ENCODE assay signal across 29 cellular contexts in the genomic region with DNA sequence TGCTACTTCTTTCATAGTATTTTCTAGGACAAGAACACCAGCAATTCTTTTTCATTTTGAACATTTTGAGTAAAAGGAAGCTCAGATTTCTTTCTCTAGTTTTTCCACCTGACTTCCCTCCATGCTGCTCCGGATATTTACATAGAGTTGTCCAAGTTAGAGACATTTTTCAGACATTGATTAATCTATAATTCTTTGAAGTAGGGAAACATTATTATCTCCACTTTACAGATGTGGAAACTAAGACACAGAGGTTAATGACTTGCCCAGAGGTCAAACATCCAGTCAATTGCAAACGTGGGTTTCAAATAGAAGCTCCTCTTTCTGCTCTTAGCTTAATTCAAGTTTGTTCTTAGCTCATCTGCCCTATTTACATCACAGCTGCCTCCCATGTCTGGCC.
"Had no signal": no experiment of that assay in that cellular context is flagged by ENCODE, and none has a peak within 500 bp of the region (broad histone marks: within the 10 kb centered on the region; RNA-seq: fewer than 3 reads in every experiment).

No MANE protein-coding gene starts in this region.

- H3K27me3 Mint-ChIP-seq: activated CD8-positive, alpha-beta memory T cell treated with anti-CD3 and anti-CD28 coated beads, Interleukin-2, amount 10 ng/mL, durations not matched to agents 7 days and 5 days had no signal

- H3K4me3 ChIP-seq: adrenal gland, body of pancreas, heart left ventricle had no signal

- H3K27me3 ChIP-seq: adrenal gland, body of pancreas had no signal

- H3K27ac Mint-ChIP-seq: activated CD4-positive, alpha-beta memory T cell treated with anti-CD3 and anti-CD28 coated beads for 36 hours; activated CD8-positive, alpha-beta memory T cell treated with anti-CD3 and anti-CD28 coated beads, Interleukin-2, amount 10 ng/mL, durations not matched to agents 7 days and 5 days; activated CD8-positive, alpha-beta T cell treated with anti-CD3 and anti-CD28 coated beads, Interleukin-2, amount 10 ng/mL, durations not matched to agents 7 days and 5 days; activated naive CD4-positive, alpha-beta T cell treated with anti-CD3 and anti-CD28 coated beads for 36 hours; activated naive CD4-positive, alpha-beta T cell treated with anti-CD3 and anti-CD28 coated beads, Interleukin-2, amount 50 U/mL, for 24 hours; activated naive CD8-positive, alpha-beta T cell treated with anti-CD3 and anti-CD28 coated beads for 36 hours; activated naive CD8-positive, alpha-beta T cell treated with anti-CD3 and anti-CD28 coated beads, Interleukin-2, amount 50 U/mL, for 24 hours; activated T-helper 1 cell treated with anti-CD3 and anti-CD28 coated beads, Interleukin-12 subunit alpha, Interleukin-12 subunit beta, Interleukin-2, Interleukin-4 antibody, amounts not matched to agents 30 ng/mL and 10 ng/mL and 1 ng/mL, durations not matched to agents 14 hours and 24 hours and 36 hours; activated T-helper 2 cell treated with anti-CD3 and anti-CD28 coated beads, Interferon-gamma antibody, Interleukin-2, Interleukin-4, amounts not matched to agents 10 μg/mL and 5 μg/mL and 100 μg/mL, durations not matched to agents 14 hours and 24 hours and 36 hours; effector memory CD8-positive, alpha-beta T cell; WTC11 had no signal

- H3K4me3 Mint-ChIP-seq: activated CD4-positive, alpha-beta memory T cell treated with anti-CD3 and anti-CD28 coated beads for 36 hours; activated CD8-positive, alpha-beta memory T cell treated with anti-CD3 and anti-CD28 coated beads, Interleukin-2, amount 10 ng/mL, durations not matched to agents 7 days and 5 days; activated CD8-positive, alpha-beta T cell treated with anti-CD3 and anti-CD28 coated beads, Interleukin-2, amount 10 ng/mL, durations not matched to agents 7 days and 5 days; activated naive CD4-positive, alpha-beta T cell treated with anti-CD3 and anti-CD28 coated beads for 36 hours; activated naive CD4-positive, alpha-beta T cell treated with anti-CD3 and anti-CD28 coated beads, Interleukin-2, amount 50 U/mL, for 24 hours; activated naive CD8-positive, alpha-beta T cell treated with anti-CD3 and anti-CD28 coated beads for 36 hours; activated naive CD8-positive, alpha-beta T cell treated with anti-CD3 and anti-CD28 coated beads, Interleukin-2, amount 50 U/mL, for 24 hours; activated T-helper 1 cell treated with anti-CD3 and anti-CD28 coated beads, Interleukin-12 subunit alpha, Interleukin-12 subunit beta, Interleukin-2, Interleukin-4 antibody, amounts not matched to agents 30 ng/mL and 10 ng/mL and 1 ng/mL, durations not matched to agents 14 hours and 24 hours and 36 hours; effector memory CD8-positive, alpha-beta T cell; WTC11 had no signal

- H3K27ac ChIP-seq: adrenal gland, body of pancreas, heart left ventricle, VCaP had no signal

- DNase-seq: activated CD4-positive, alpha-beta memory T cell treated with anti-CD3 and anti-CD28 coated beads for 36 hours; activated CD4-positive, alpha-beta T cell treated with anti-CD3 and anti-CD28 coated beads for 48 hours; activated CD8-positive, alpha-beta memory T cell treated with anti-CD3 and anti-CD28 coated beads, Interleukin-2, amount 10 ng/mL, durations not matched to agents 7 days and 5 days; activated CD8-positive, alpha-beta memory T cell treated with anti-CD3 and anti-CD28 coated beads, Interleukin-2, amount 50 U/mL, for 4 hours; activated CD8-positive, alpha-beta T cell treated with anti-CD3 and anti-CD28 coated beads, Interleukin-2, amount 10 ng/mL, durations not matched to agents 7 days and 5 days; activated effector memory CD4-positive, alpha-beta T cell treated with anti-CD3 and anti-CD28 coated beads, Interleukin-2, amount 50 U/mL, for 16 hours; activated naive CD4-positive, alpha-beta T cell treated with anti-CD3 and anti-CD28 coated beads for 36 hours; activated naive CD8-positive, alpha-beta T cell treated with anti-CD3 and anti-CD28 coated beads for 36 hours; activated naive CD8-positive, alpha-beta T cell treated with anti-CD3 and anti-CD28 coated beads, Interleukin-2, amount 50 U/mL, for 24 hours; activated T-cell treated with anti-CD3 and anti-CD28 coated beads, Interleukin-2, amount 50 U/mL, for 1 hour; activated T-cell treated with anti-CD3 and anti-CD28 coated beads, Interleukin-2, amount 50 U/mL, for 48 hours; adrenal gland; amygdala; aorta; body of pancreas; caudate nucleus; cortex of kidney; dermis blood vessel endothelial cell; effector CD4-positive, alpha-beta T cell; effector memory CD8-positive, alpha-beta T cell; foreskin fibroblast; heart left ventricle; T-helper 2 cell had no signal

- H3K9me3 Mint-ChIP-seq: activated CD4-positive, alpha-beta memory T cell treated with anti-CD3 and anti-CD28 coated beads for 36 hours; activated naive CD4-positive, alpha-beta T cell treated with anti-CD3 and anti-CD28 coated beads for 36 hours; activated naive CD4-positive, alpha-beta T cell treated with anti-CD3 and anti-CD28 coated beads, Interleukin-2, amount 50 U/mL, for 24 hours; activated naive CD8-positive, alpha-beta T cell treated with anti-CD3 and anti-CD28 coated beads for 36 hours; activated naive CD8-positive, alpha-beta T cell treated with anti-CD3 and anti-CD28 coated beads, Interleukin-2, amount 50 U/mL, for 24 hours; activated T-helper 1 cell treated with anti-CD3 and anti-CD28 coated beads, Interleukin-12 subunit alpha, Interleukin-12 subunit beta, Interleukin-2, Interleukin-4 antibody, amounts not matched to agents 30 ng/mL and 10 ng/mL and 1 ng/mL, durations not matched to agents 14 hours and 24 hours and 36 hours; activated T-helper 2 cell treated with anti-CD3 and anti-CD28 coated beads, Interferon-gamma antibody, Interleukin-2, Interleukin-4, amounts not matched to agents 10 μg/mL and 5 μg/mL and 100 μg/mL, durations not matched to agents 14 hours and 24 hours and 36 hours; WTC11 had no signal

- H3K36me3 Mint-ChIP-seq: activated CD4-positive, alpha-beta memory T cell treated with anti-CD3 and anti-CD28 coated beads for 36 hours; activated CD8-positive, alpha-beta memory T cell treated with anti-CD3 and anti-CD28 coated beads, Interleukin-2, amount 10 ng/mL, durations not matched to agents 7 days and 5 days; activated naive CD4-positive, alpha-beta T cell treated with anti-CD3 and anti-CD28 coated beads, Interleukin-2, amount 50 U/mL, for 24 hours; activated naive CD8-positive, alpha-beta T cell treated with anti-CD3 and anti-CD28 coated beads for 36 hours; WTC11 had no signal

- H3K9me3 ChIP-seq: adrenal gland, body of pancreas, heart left ventricle had no signal

- H3K4me1 ChIP-seq: adrenal gland, body of pancreas, heart left ventricle had no signal

- H3K36me3 ChIP-seq: adrenal gland, heart left ventricle had no signal

- ATAC-seq: activated CD4-positive, CD25-positive, alpha-beta regulatory T cell treated with anti-CD3 and anti-CD28 coated beads, Interleukin-2, amount 50 U/mL, for 24 hours; activated CD8-positive, alpha-beta memory T cell treated with anti-CD3 and anti-CD28 coated beads, Interleukin-2, amount 10 ng/mL, durations not matched to agents 7 days and 5 days; activated CD8-positive, alpha-beta T cell treated with anti-CD3 and anti-CD28 coated beads, Interleukin-2, amount 10 ng/mL, durations not matched to agents 7 days and 5 days; activated naive CD8-positive, alpha-beta T cell treated with anti-CD3 and anti-CD28 coated beads, Interleukin-2, amount 50 U/mL, for 24 hours; body of pancreas; effector memory CD8-positive, alpha-beta T cell; heart left ventricle; WTC11 had no signal

- H3K4me1 Mint-ChIP-seq: activated CD8-positive, alpha-beta memory T cell treated with anti-CD3 and anti-CD28 coated beads, Interleukin-2, amount 10 ng/mL, durations not matched to agents 7 days and 5 days; activated naive CD4-positive, alpha-beta T cell treated with anti-CD3 and anti-CD28 coated beads, Interleukin-2, amount 50 U/mL, for 24 hours; activated naive CD8-positive, alpha-beta T cell treated with anti-CD3 and anti-CD28 coated beads for 36 hours; activated naive CD8-positive, alpha-beta T cell treated with anti-CD3 and anti-CD28 coated beads, Interleukin-2, amount 50 U/mL, for 24 hours had no signal
